Comparison of ENCODE assay signal across 8 cellular contexts in the genomic region with DNA sequence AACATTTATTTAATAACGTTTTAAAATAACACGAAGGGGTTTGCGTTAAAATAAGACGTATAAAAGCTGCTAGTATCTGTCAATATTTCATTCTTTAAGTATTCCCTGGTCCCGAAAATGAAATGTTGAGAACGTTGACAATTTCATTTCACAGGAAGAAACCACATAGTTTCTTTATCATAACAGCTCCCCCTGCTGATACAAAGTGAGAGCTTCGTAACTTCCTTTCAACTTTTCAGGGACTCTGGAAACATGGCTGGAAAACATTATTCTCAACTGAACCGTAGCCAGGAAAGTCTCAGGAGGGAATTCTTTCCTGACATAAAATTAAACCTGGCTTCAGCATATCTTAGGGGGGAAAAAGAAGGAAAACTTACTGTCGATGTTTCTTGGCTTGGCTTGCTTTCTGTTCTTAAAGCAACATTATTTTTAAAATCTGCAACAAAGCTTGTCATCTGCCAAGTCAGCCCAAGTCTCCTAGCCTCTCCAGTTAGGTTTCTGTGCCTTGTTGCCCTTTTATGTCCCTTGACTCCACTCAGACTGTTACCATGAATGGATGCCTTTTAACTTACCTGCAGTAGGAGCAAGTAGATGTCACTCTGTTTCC.
DNase-seq lines count a peak whose midpoint lies in the region; ATAC-seq and TF ChIP-seq lines count a peak whose summit lies in the region.

No MANE protein-coding gene starts in this region.

- H3K4me2 ChIP-seq in mesendoderm (ENCODE audit: low read length): no peak overlapping the region

- no peaks in the 10 kb centered on the region for H3K79me1 ChIP-seq in mesendoderm (ENCODE audit: low read length)

- peaks cover 10% of the 10 kb centered on the region for H3K4me1 Mint-ChIP-seq in Calu3 (ENCODE audit: low read depth, unreplicated experiment)

- no peak overlapping the region for H3K4ac ChIP-seq in mesendoderm (ENCODE audit: low read depth, low read length)

- no peaks in the 10 kb centered on the region for H3K36me3 ChIP-seq in mesendoderm (ENCODE audit: control insufficient read depth, insufficient read depth, low read length)

- no peak overlapping the region for H3K18ac ChIP-seq in mesendoderm (ENCODE audit: low read length)

- CTCF ChIA-PET in Calu3 (lab: Charles Lee) (interaction anchor here (0.6 to 3.3 kb wide), 8 partner anchors 123 to 584 kb away, joined by 3 to 69 read pairs (median 6); partner anchors contain the start of gene DAB2), HEK293T (lab: Yijun Ruan, JAX) (interaction anchor here (0.8 to 2.6 kb wide), 9 partner anchors 8 to 330 kb away, joined by 3 to 31 read pairs (median 3); partner anchors contain the start of gene DAB2)

- no peak overlapping the region for H4K5ac ChIP-seq in mesendoderm (ENCODE audit: low read length)

- H2BK5ac ChIP-seq in mesendoderm (ENCODE audit: low read length): no peak overlapping the region

- peak; percentile 49 for DNase-seq in Calu3
- DNase-seq in HEK293T (ENCODE audit: extremely low spot score): peak; percentile 42
- peak; percentile 58 for DNase-seq in RPMI7951 (ENCODE audit: low read depth)
- DNase-seq in dorsolateral prefrontal cortex: no peak
- peak; percentile 63 for DNase-seq in mesendoderm
- DNase-seq in NK-92 treated with Interleukin-12 subunit alpha and Interleukin-12 subunit beta, amount 100 ng/mL, for 24 hours (lab: John Stamatoyannopoulos, UW): no peak

- H3K4me3 ChIP-seq in dorsolateral prefrontal cortex (peak overlapping the region in 9 of 59 donors; percentile 4 to 24 (median 14)), mesendoderm (ENCODE audit: low read length) (no peak overlapping the region)

- H4K8ac ChIP-seq in mesendoderm (ENCODE audit: low read depth, low read length): no peak overlapping the region

- H3K56ac ChIP-seq in mesendoderm (ENCODE audit: low read length): no peak overlapping the region

- no peaks in the 10 kb centered on the region for H3K79me2 ChIP-seq in mesendoderm (ENCODE audit: control insufficient read depth, insufficient read depth, low read length)

- no peak overlapping the region for H2BK15ac ChIP-seq in mesendoderm (replicated peaks; ENCODE audit: low read depth)

- no peak for ATAC-seq in GM21717 (IDR thresholded peaks at IDR 0.05; ENCODE audit: unreplicated experiment)
- ATAC-seq in HG02610 (IDR thresholded peaks at IDR 0.05; ENCODE audit: unreplicated experiment): no peak

- H3K23ac ChIP-seq in mesendoderm (ENCODE audit: low read length): no peak overlapping the region

- H3K27me3 Mint-ChIP-seq in Calu3 (ENCODE audit: unreplicated experiment): no peaks in the 10 kb centered on the region

- TF ChIP-seq CTCF in Calu3 (IDR thresholded peaks at IDR 0.05; ENCODE audit: unreplicated experiment) (peak; percentile 59), dorsolateral prefrontal cortex (IDR thresholded peaks at IDR 0.05 in 54 of 56, conservative IDR thresholded peaks at IDR 0.05 in 2 of 56; ENCODE audit: low read depth in 1 of 56, partially characterized antibody in 56 of 56) (peak; percentile 60 to 91 (median 78))

- no peak overlapping the region for H3K27ac Mint-ChIP-seq in Calu3 (ENCODE audit: unreplicated experiment)

- H3K9me3 Mint-ChIP-seq in Calu3 (ENCODE audit: low read depth, unreplicated experiment): no peaks in the 10 kb centered on the region

- no TSS peak for BruUV-seq in Calu3 (replicated peaks; lab: Mats Ljungman, UMichigan)

- no peak overlapping the region for H3K4me3 Mint-ChIP-seq in Calu3 (ENCODE audit: low read depth, unreplicated experiment)

- POLR2A ChIA-PET in HEK293T (lab: Yijun Ruan, JAX): interaction anchor here (0.6 to 1.8 kb wide), 2 partner anchors 123 to 770 kb away, joined by 3 to 8 read pairs; partner anchors contain the start of gene DAB2

- no peak overlapping the region for H2AK5ac ChIP-seq in mesendoderm (ENCODE audit: low read length)

- H3K9ac ChIP-seq in mesendoderm (ENCODE audit: low read length): no peak overlapping the region

- WGBS in mesendoderm (ENCODE audit: extremely low coverage, insufficient coverage, low lambda C conversion rate): no CpG with 5 or more reads among the region's 9 CpGs

- H3K4me1 ChIP-seq in mesendoderm (ENCODE audit: control insufficient read depth, low read depth, low read length): peaks cover 4% of the 10 kb centered on the region

- no peak overlapping the region for H2BK120ac ChIP-seq in mesendoderm (ENCODE audit: low read depth, low read length)

- intact Hi-C loops in Calu3 (cut with micrococcal nuclease; ENCODE audit: unreplicated experiment): loop anchor here (1.0 to 10.0 kb wide), 5 partner anchors 122 to 403 kb away; partner anchors contain the start of gene FYB1
- intact Hi-C loops in dorsolateral prefrontal cortex (cut with DNase I): loop anchor here (2.0 to 10.0 kb wide), 3 partner anchors 171 to 333 kb away; partner anchors contain the start of gene FYB1 (in 2 of the 2)

- no peaks in the 10 kb centered on the region for H3K36me3 Mint-ChIP-seq in Calu3 (ENCODE audit: insufficient read depth, unreplicated experiment)

- H3K27me3 ChIP-seq in dorsolateral prefrontal cortex: peaks cover 0 to 12% (median 0%) of the 10 kb centered on the region in 45 donors
- no peaks in the 10 kb centered on the region for H3K27me3 ChIP-seq in mesendoderm (ENCODE audit: insufficient read depth, low read length, poor library complexity)

- H3K27ac ChIP-seq in dorsolateral prefrontal cortex (no peak overlapping the region), mesendoderm (ENCODE audit: low read depth, low read length) (no peak overlapping the region)

TF ChIP-seq in HEK293T, 16 proteins besides CTCF, POLR2A, EP300 and RAD21:
- TF ChIP-seq FOXK2 (IDR thresholded peaks at IDR 0.05): no peak
- no peak for TF ChIP-seq SUZ12 (IDR thresholded peaks at IDR 0.05)
- no peak for TF ChIP-seq HDGF (IDR thresholded peaks at IDR 0.05; ENCODE audit: borderline replicate concordance)
- TF ChIP-seq SP1 (IDR thresholded peaks at IDR 0.05): no peak
- TF ChIP-seq, protein P1, sequence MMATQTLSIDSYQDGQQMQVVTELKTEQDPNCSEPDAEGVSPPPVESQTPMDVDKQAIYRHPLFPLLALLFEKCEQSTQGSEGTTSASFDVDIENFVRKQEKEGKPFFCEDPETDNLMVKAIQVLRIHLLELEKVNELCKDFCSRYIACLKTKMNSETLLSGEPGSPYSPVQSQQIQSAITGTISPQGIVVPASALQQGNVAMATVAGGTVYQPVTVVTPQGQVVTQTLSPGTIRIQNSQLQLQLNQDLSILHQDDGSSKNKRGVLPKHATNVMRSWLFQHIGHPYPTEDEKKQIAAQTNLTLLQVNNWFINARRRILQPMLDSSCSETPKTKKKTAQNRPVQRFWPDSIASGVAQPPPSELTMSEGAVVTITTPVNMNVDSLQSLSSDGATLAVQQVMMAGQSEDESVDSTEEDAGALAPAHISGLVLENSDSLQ (IDR thresholded peaks at IDR 0.05): no peak
- no peak for TF ChIP-seq TARDBP (IDR thresholded peaks at IDR 0.05)

Comparison
In these comparisons a context has a peak if more than half of its experiments do, and no peak if none do; other contexts are left out.
1. DNase-seq: peak in Calu3 (single experiment), HEK293T (single experiment), RPMI7951 (single experiment) and mesendoderm (single experiment); none in dorsolateral prefrontal cortex (0 of 10) and NK-92 treated with Interleukin-12 subunit alpha and Interleukin-12 subunit beta, amount 100 ng/mL, for 24 hours (single experiment).